9 cellular contexts compared by ENCODE assay signal in genomic region chr12:51827925-51828818, GRCh38. TPM values are rescaled to one million over a fixed set of nuclear protein-coding genes. Genes with fewer than 3 reads are reported as not detected.
DNase-seq lines count a peak whose midpoint lies in the region; ATAC-seq, FAIRE-seq and TF ChIP-seq lines count a peak whose summit lies in the region.
"Had no signal": no experiment of that assay in that cellular context is flagged by ENCODE, and none has a peak within 500 bp of the region (broad histone marks: within the 10 kb centered on the region; RNA-seq: fewer than 3 reads in every experiment).

No MANE protein-coding gene starts in this region.

- H3K27ac ChIP-seq in heart left ventricle (no peak overlapping the region), right atrium auricular region (no peak overlapping the region)

- H3K9me3 Mint-ChIP-seq in activated T-helper 17 cell treated with anti-CD3 and anti-CD28 coated beads, Interleukin-2, amount 50 U/mL, for 72 hours: no peaks in the 10 kb centered on the region
- no peaks in the 10 kb centered on the region for H3K9me3 Mint-ChIP-seq in memory B cell

- H3K4me1 ChIP-seq in heart left ventricle (peaks cover 0 to 45% (median 4%) of the 10 kb centered on the region in 12 donors), right atrium auricular region (no peaks in the 10 kb centered on the region)

- TF ChIP-seq POLR2A in heart left ventricle (IDR thresholded peaks at IDR 0.05): no peak

- no peak for FAIRE-seq in urothelium cell line (lab: Jason Lieb, UNC)

- H3K9me3 ChIP-seq in heart left ventricle: no peaks in the 10 kb centered on the region
- no peaks in the 10 kb centered on the region for H3K9me3 ChIP-seq in right atrium auricular region

- no peak overlapping the region for H3K4me3 ChIP-seq in heart left ventricle
- no peak overlapping the region for H3K4me3 ChIP-seq in right atrium auricular region

- H3K36me3 ChIP-seq in heart left ventricle: no peaks in the 10 kb centered on the region
- no peaks in the 10 kb centered on the region for H3K36me3 ChIP-seq in right atrium auricular region

- peak overlapping the region; percentile 89 for H3K27ac Mint-ChIP-seq in activated T-helper 17 cell treated with anti-CD3 and anti-CD28 coated beads, Interleukin-2, amount 50 U/mL, for 72 hours
- no peak overlapping the region for H3K27ac Mint-ChIP-seq in memory B cell

- intact Hi-C loops in heart left ventricle (cut with DNase I): loop anchor here in 1 of 10 donors (10.0 kb wide), 1 partner anchor 47 kb away; no protein-coding TSS in a partner anchor

- TF ChIP-seq CTCF in heart left ventricle (IDR thresholded peaks at IDR 0.05) (no peak), right atrium auricular region (IDR thresholded peaks at IDR 0.05) (no peak)

- DNase-seq in heart left ventricle: peak in 1 of 5 donors; percentile 18
- no peak for DNase-seq in right atrium auricular region (ENCODE audit: low spot score)
- no peak for DNase-seq in memory B cell (ENCODE audit: low spot score in 2 of 2)
- DNase-seq in urothelium cell line (ENCODE audit: low spot score): peak; percentile 69

- 66 to 84% (median 73%) methylated on average over 11 of the region's 11 CpGs for WGBS in heart left ventricle, 4 donors

- peaks cover 14% of the 10 kb centered on the region for H3K27me3 Mint-ChIP-seq in activated T-helper 17 cell treated with anti-CD3 and anti-CD28 coated beads, Interleukin-2, amount 50 U/mL, for 72 hours
- peaks cover 23% of the 10 kb centered on the region for H3K27me3 Mint-ChIP-seq in memory B cell

- ATAC-seq in heart left ventricle (peak in 3 of 4 donors; percentile 37 to 56 (median 51)), memory B cell (ENCODE audit: low read depth) (peak; percentile 21), GM21423 (IDR thresholded peaks at IDR 0.05; ENCODE audit: unreplicated experiment) (no peak), HG03469 (IDR thresholded peaks at IDR 0.05; ENCODE audit: unreplicated experiment) (no peak), GM21515 (IDR thresholded peaks at IDR 0.05; ENCODE audit: unreplicated experiment) (no peak)
- ATAC-seq in activated T-helper 17 cell treated with anti-CD3 and anti-CD28 coated beads, Interleukin-2, amount 50 U/mL, for 72 hours (replicated peaks): peak; percentile 98

- H3K4me3 Mint-ChIP-seq in activated T-helper 17 cell treated with anti-CD3 and anti-CD28 coated beads, Interleukin-2, amount 50 U/mL, for 72 hours: peak overlapping the region; percentile 67
- no peak overlapping the region for H3K4me3 Mint-ChIP-seq in memory B cell

- H3K4me1 Mint-ChIP-seq in activated T-helper 17 cell treated with anti-CD3 and anti-CD28 coated beads, Interleukin-2, amount 50 U/mL, for 72 hours: peaks cover 33% of the 10 kb centered on the region
- H3K4me1 Mint-ChIP-seq in memory B cell: peaks cover 19% of the 10 kb centered on the region

- H3K36me3 Mint-ChIP-seq in activated T-helper 17 cell treated with anti-CD3 and anti-CD28 coated beads, Interleukin-2, amount 50 U/mL, for 72 hours (ENCODE audit: low read depth): no peaks in the 10 kb centered on the region
- no peaks in the 10 kb centered on the region for H3K36me3 Mint-ChIP-seq in memory B cell

- H3K27me3 ChIP-seq in heart left ventricle: peaks cover 0 to 14% (median 0%) of the 10 kb centered on the region in 9 donors
- H3K27me3 ChIP-seq in right atrium auricular region: no peaks in the 10 kb centered on the region

RNA-seq across cellular contexts. Expression of gene FIGNL2, which starts 20.3 kb away (rescaled TPM):
- total RNA-seq in heart left ventricle (under 1 TPM; 0.13 to 0.93 (median 0.35) TPM), right atrium auricular region (under 1 TPM; 0.19 to 0.24 TPM)
- under 1 TPM; 0.17 to 0.23 TPM for polyA plus RNA-seq in heart left ventricle
- total RNA-seq in activated T-helper 17 cell treated with anti-CD3 and anti-CD28 coated beads, Interleukin-2, amount 50 U/mL, for 72 hours: under 1 TPM; 0.50 to 0.53 TPM

RNA-seq across cellular contexts. Expression of gene ANKRD33, which starts 59.7 kb away (rescaled TPM):
- total RNA-seq in heart left ventricle (not detected), right atrium auricular region (not detected)
- polyA plus RNA-seq in heart left ventricle: not detected
- total RNA-seq in activated T-helper 17 cell treated with anti-CD3 and anti-CD28 coated beads, Interleukin-2, amount 50 U/mL, for 72 hours: not detected
- total RNA-seq: activated CD8-positive, alpha-beta memory T cell treated with anti-CD3 and anti-CD28 coated beads for 36 hours had no signal

Comparison
In these comparisons a context has a peak if more than half of its experiments do, and no peak if none do; other contexts are left out.
1. ATAC-seq: peak in heart left ventricle (3 of 4), activated T-helper 17 cell treated with anti-CD3 and anti-CD28 coated beads, Interleukin-2, amount 50 U/mL, for 72 hours (single experiment) and memory B cell (single experiment); none in GM21423 (single experiment), HG03469 (single experiment) and GM21515 (single experiment).